Comparison of ENCODE assay signal across 14 cellular contexts in the genomic region with DNA sequence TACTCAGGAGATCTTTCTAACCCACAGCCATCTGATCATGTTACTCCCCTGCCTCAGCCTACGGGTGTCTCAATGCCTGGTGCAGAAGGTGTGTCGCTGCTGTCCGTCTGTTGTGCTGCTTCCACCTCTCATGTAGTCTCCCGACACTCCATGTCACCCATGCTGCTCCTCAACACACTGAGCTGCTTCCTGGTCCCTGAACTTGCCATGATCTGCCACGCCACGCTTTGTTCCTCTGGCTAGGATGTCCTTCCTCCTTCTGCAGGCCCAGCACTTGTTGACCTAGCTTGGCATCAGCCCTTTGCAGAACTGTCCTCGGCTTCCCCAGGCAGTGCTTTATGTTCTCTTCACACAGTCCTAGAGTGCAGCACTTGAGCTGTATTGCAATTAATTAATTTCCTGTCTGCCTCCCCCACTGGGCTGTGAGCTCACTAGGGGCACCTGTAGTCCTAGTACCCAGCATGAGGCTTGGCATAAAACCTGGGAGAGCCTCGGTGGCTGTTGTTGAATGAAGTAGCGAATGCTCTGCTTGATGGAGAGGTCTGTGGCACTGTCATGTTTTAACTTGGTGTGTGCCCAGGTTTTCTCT. TPM values are rescaled to one million over a fixed set of nuclear protein-coding genes. Genes with fewer than 3 reads are reported as not detected.
DNase-seq lines count a peak whose midpoint lies in the region; ATAC-seq and TF ChIP-seq lines count a peak whose summit lies in the region.
"Had no signal": no experiment of that assay in that cellular context is flagged by ENCODE, and none has a peak within 500 bp of the region (broad histone marks: within the 10 kb centered on the region; RNA-seq: fewer than 3 reads in every experiment).

No MANE protein-coding gene starts in this region.

- H3K27me3 Mint-ChIP-seq in H9 (ENCODE audit: low read depth) = no peaks in the 10 kb centered on the region
- H3K27me3 Mint-ChIP-seq in activated naive CD8-positive, alpha-beta T cell treated with anti-CD3 and anti-CD28 coated beads, Interleukin-2, amount 10 ng/mL, durations not matched to agents 7 days and 5 days = no peaks in the 10 kb centered on the region

- peaks cover 17% of the 10 kb centered on the region; the same call in 1 of the 2 replicates for H3K79me2 ChIP-seq in H9 (ENCODE audit: insufficient read depth, low read length)

- no peak overlapping the region for H4K91ac ChIP-seq in H9 (ENCODE audit: insufficient read length, low read depth, low read length)
- H4K91ac ChIP-seq in neuronal stem cell (ENCODE audit: low read depth, low read length, poor library complexity) = no peak overlapping the region

- no peak overlapping the region for H4K5ac ChIP-seq in H9 (ENCODE audit: insufficient read length, low read depth, low read length)

- H4K8ac ChIP-seq in H9 (replicated peaks; ENCODE audit: insufficient read length, low read depth, low read length) (no peak overlapping the region), neuronal stem cell (ENCODE audit: low read depth, low read length) (no peak overlapping the region)

- no peaks in the 10 kb centered on the region for H3K9me3 ChIP-seq in H9 (ENCODE audit: control insufficient read depth, low read depth, low read length)
- peaks cover 0 to 2% of the 10 kb centered on the region in 2 donors for H3K9me3 ChIP-seq in neuronal stem cell (replicated peaks in 1 of 2; ENCODE audit: control insufficient read depth in 2 of 2, insufficient read depth in 1 of 2, low read depth in 1 of 2, low read length in 2 of 2)
- H3K9me3 ChIP-seq in mucosa of descending colon = no peaks in the 10 kb centered on the region

- H2BK12ac ChIP-seq in H9 (ENCODE audit: insufficient read length, low read depth, low read length) = no peak overlapping the region
- no peak overlapping the region for H2BK12ac ChIP-seq in neuronal stem cell (ENCODE audit: low read length)

- no peaks in the 10 kb centered on the region for H4K20me1 ChIP-seq in H9 (ENCODE audit: control insufficient read depth, insufficient read depth, insufficient read length)

- peaks cover 4% of the 10 kb centered on the region for H3K79me1 ChIP-seq in H9 (ENCODE audit: insufficient read depth, low read depth, low read length, poor library complexity, severe bottlenecking)
- H3K79me1 ChIP-seq in neuronal stem cell (ENCODE audit: low read depth, low read length) = peaks cover 21% of the 10 kb centered on the region

- peak; percentile 77 for DNase-seq in DMS153 (lab: John Stamatoyannopoulos, UW)
- DNase-seq in DMS153 treated with DMSO at 0.1 percent for 48 hours (lab: John Stamatoyannopoulos, UW; ENCODE audit: unreplicated experiment) = no peak
- DNase-seq in H9 = no peak
- no peak for DNase-seq in activated naive CD8-positive, alpha-beta T cell treated with anti-CD3 and anti-CD28 coated beads, Interleukin-2, amount 10 ng/mL, durations not matched to agents 7 days and 5 days
- DNase-seq in neuronal stem cell (ENCODE audit: low spot score) = no peak
- DNase-seq in mucosa of descending colon = no peak
- DNase-seq in RPMI8226 = no peak
- no peak for DNase-seq in amniotic stem cell (lab: John Stamatoyannopoulos, UW)
- DNase-seq: activated CD4-positive, alpha-beta T cell treated with anti-CD3 and anti-CD28 coated beads, Interleukin-2, amount 50 U/mL, for 4 hours; DMS53; NCI-H446 treated with DMSO at 0.1 percent for 48 hours; stimulated activated CD4-positive, alpha-beta T cell treated with anti-CD3 and anti-CD28 coated beads, Interleukin-2, amount 100 ng/mL, for 48 hours had no signal

- H3K56ac ChIP-seq in H9 (ENCODE audit: insufficient read length, low read depth, low read length) = no peak overlapping the region

- H3K27ac ChIP-seq in H9 (ENCODE audit: insufficient read length, low read depth, low read length) = no peak overlapping the region
- no peak overlapping the region for H3K27ac ChIP-seq in neuronal stem cell (replicated peaks; ENCODE audit: low read length)
- H3K27ac ChIP-seq: 22Rv1, KMS-11 had no signal

- H3K14ac ChIP-seq in H9 (ENCODE audit: insufficient read depth, low read length) (no peak overlapping the region), neuronal stem cell (ENCODE audit: low read length) (no peak overlapping the region)

- H3K4me3 ChIP-seq in neuronal stem cell (ENCODE audit: low read length in 2 of 2) (no peak overlapping the region), mucosa of descending colon (no peak overlapping the region)

- H3K23ac ChIP-seq in H9 (ENCODE audit: insufficient read length, low read depth, low read length) (no peak overlapping the region), neuronal stem cell (ENCODE audit: low read depth, low read length, poor library complexity) (peak overlapping the region; percentile 8)

- no peak overlapping the region for H3T11ph ChIP-seq in H9 (ENCODE audit: low read length)

- no peak overlapping the region for H3K4me2 ChIP-seq in H9 (ENCODE audit: insufficient read depth, insufficient read length, low read length)
- no peak overlapping the region for H3K4me2 ChIP-seq in neuronal stem cell (ENCODE audit: insufficient read depth, low read length, poor library complexity, severe bottlenecking)
- H3K4me2 ChIP-seq: KMS-11 had no signal

- peak overlapping the region in 2 of 3 experiments; percentile 7 to 96; a peak in 5 of 7 replicates for H3K27ac Mint-ChIP-seq in H9
- H3K27ac Mint-ChIP-seq in activated naive CD8-positive, alpha-beta T cell treated with anti-CD3 and anti-CD28 coated beads, Interleukin-2, amount 10 ng/mL, durations not matched to agents 7 days and 5 days = peak overlapping the region; percentile 30

- POLR2A ChIA-PET in activated naive CD8-positive, alpha-beta T cell treated with anti-CD3 and anti-CD28 coated beads, Interleukin-2, amount 10 ng/mL, durations not matched to agents 7 days and 5 days (lab: Charles Lee) = interaction anchor here (0.9 to 2.1 kb wide), 4 partner anchors 10 to 36 kb away, joined by 3 to 4 read pairs (median 3); a partner anchor contains a TSS

- no peak overlapping the region for H3K9ac ChIP-seq in H9 (ENCODE audit: extremely low read depth, insufficient read length, low read length)
- peak overlapping the region; percentile 65 for H3K9ac ChIP-seq in neuronal stem cell (ENCODE audit: low read depth, low read length, poor library complexity)
- H3K9ac ChIP-seq: KMS-11 had no signal

- peaks cover 27 to 42% of the 10 kb centered on the region in 2 experiments for H3K4me1 Mint-ChIP-seq in H9
- H3K4me1 Mint-ChIP-seq in activated naive CD8-positive, alpha-beta T cell treated with anti-CD3 and anti-CD28 coated beads, Interleukin-2, amount 10 ng/mL, durations not matched to agents 7 days and 5 days = peaks cover 38% of the 10 kb centered on the region

- intact Hi-C loops in mucosa of descending colon (cut with DNase I, micrococcal nuclease) = no loop called here

- peaks cover 19 to 59% (median 51%) of the 10 kb centered on the region in 3 experiments for H3K36me3 Mint-ChIP-seq in H9 (ENCODE audit: insufficient read depth in 1 of 3, low read depth in 3 of 3)
- peaks cover 12% of the 10 kb centered on the region for H3K36me3 Mint-ChIP-seq in activated naive CD8-positive, alpha-beta T cell treated with anti-CD3 and anti-CD28 coated beads, Interleukin-2, amount 10 ng/mL, durations not matched to agents 7 days and 5 days

- H2BK20ac ChIP-seq in H9 (ENCODE audit: low read depth, low read length, poor library complexity, severe bottlenecking) = no peak overlapping the region

- H2BK120ac ChIP-seq in H9 (ENCODE audit: low read depth, low read length, poor library complexity, severe bottlenecking) (no peak overlapping the region), neuronal stem cell (ENCODE audit: low read depth, low read length) (no peak overlapping the region)

- H3K18ac ChIP-seq in H9 (ENCODE audit: insufficient read length, low read depth, low read length) (no peak overlapping the region), neuronal stem cell (ENCODE audit: low read length) (no peak overlapping the region)

- H3K4ac ChIP-seq in H9 (ENCODE audit: low read depth, low read length) = no peak overlapping the region
- no peak overlapping the region for H3K4ac ChIP-seq in neuronal stem cell (ENCODE audit: low read length)

- no peaks in the 10 kb centered on the region for H3K27me3 ChIP-seq in H9 (ENCODE audit: insufficient read depth, low read length)
- no peaks in the 10 kb centered on the region for H3K27me3 ChIP-seq in neuronal stem cell (ENCODE audit: control insufficient read depth in 3 of 3, insufficient read depth in 3 of 3, low read depth in 1 of 3, low read length in 3 of 3)

- H3K36me3 ChIP-seq in neuronal stem cell (replicated peaks in 1 of 2; ENCODE audit: control insufficient read depth in 2 of 2, insufficient read depth in 2 of 2, low read length in 2 of 2) = peaks cover 23 to 73% of the 10 kb centered on the region in 2 donors
- H3K36me3 ChIP-seq in mucosa of descending colon (ENCODE audit: low read depth) = no peaks in the 10 kb centered on the region

- H3K23me2 ChIP-seq in H9 (ENCODE audit: insufficient read length, low read depth, low read length, poor library complexity, severe bottlenecking) = no peaks in the 10 kb centered on the region

- H3K4me3 Mint-ChIP-seq in H9 = no peak overlapping the region
- no peak overlapping the region for H3K4me3 Mint-ChIP-seq in activated naive CD8-positive, alpha-beta T cell treated with anti-CD3 and anti-CD28 coated beads, Interleukin-2, amount 10 ng/mL, durations not matched to agents 7 days and 5 days

- WGBS in H9 (ENCODE audit: extremely low coverage, insufficient read length, low lambda C conversion rate) = no CpG with 5 or more reads among the region's 9 CpGs
- no CpG with 5 or more reads among the region's 9 CpGs for WGBS in neuronal stem cell (ENCODE audit: extremely low coverage in 2 of 2, insufficient read length in 2 of 2, insufficient replicate concordance in 1 of 2), 2 donors

- no peaks in the 10 kb centered on the region for H3K9me3 Mint-ChIP-seq in H9
- no peaks in the 10 kb centered on the region for H3K9me3 Mint-ChIP-seq in activated naive CD8-positive, alpha-beta T cell treated with anti-CD3 and anti-CD28 coated beads, Interleukin-2, amount 10 ng/mL, durations not matched to agents 7 days and 5 days

- H3K4me1 ChIP-seq in H9 (ENCODE audit: insufficient read depth, low read length) (peaks cover 10% of the 10 kb centered on the region; the same call in 1 of the 2 replicates), neuronal stem cell (ENCODE audit: control insufficient read depth in 2 of 2, insufficient read depth in 1 of 2, low read depth in 1 of 2, low read length in 2 of 2) (peaks cover 2 to 22% of the 10 kb centered on the region in 2 donors), mucosa of descending colon (ENCODE audit: low read depth) (no peaks in the 10 kb centered on the region)

- no peak overlapping the region for H2AFZ ChIP-seq in H9 (ENCODE audit: low read length)
- no peak overlapping the region for H2AFZ ChIP-seq in neuronal stem cell (ENCODE audit: low read length)

- TF ChIP-seq CTCF in H9 (conservative IDR thresholded peaks at IDR 0.05) = no peak
- no peak for TF ChIP-seq CTCF in mucosa of descending colon (IDR thresholded peaks at IDR 0.05)

- H2AK5ac ChIP-seq in H9 (ENCODE audit: insufficient read length, low read length) (no peak overlapping the region), neuronal stem cell (ENCODE audit: low read depth, low read length) (no peak overlapping the region)

- H2BK15ac ChIP-seq in H9 (ENCODE audit: low read depth, low read length) = no peak overlapping the region
- H2BK15ac ChIP-seq in neuronal stem cell (ENCODE audit: low read length) = no peak overlapping the region

- ATAC-seq in activated naive CD8-positive, alpha-beta T cell treated with anti-CD3 and anti-CD28 coated beads, Interleukin-2, amount 10 ng/mL, durations not matched to agents 7 days and 5 days (ENCODE audit: low read depth) = no peak
- ATAC-seq in mucosa of descending colon = no peak

- no peak overlapping the region for H2BK5ac ChIP-seq in H9 (ENCODE audit: insufficient read length, low read length)
- H2BK5ac ChIP-seq in neuronal stem cell (ENCODE audit: low read length) = peak overlapping the region; percentile 70

RNA-seq across cellular contexts. Expression of a gene that starts 9.5 kb away (rescaled TPM):
- total RNA-seq in H9 (2021) (108 TPM in 2 replicates), mucosa of descending colon (10 to 100 TPM; 73.1 to 96.8 (median 76.8) TPM)
- total RNA-seq in activated naive CD8-positive, alpha-beta T cell treated with anti-CD3 and anti-CD28 coated beads, Interleukin-2, amount 10 ng/mL, durations not matched to agents 7 days and 5 days = 10 to 100 TPM; 98.6 TPM
- 47.8 TPM for polyA plus RNA-seq in neuronal stem cell (2013, experiment 1 of 2)
- polyA plus RNA-seq in neuronal stem cell (2013, experiment 2 of 2) = 48.3 TPM

RNA-seq across cellular contexts. Expression of a gene that starts 14.5 kb away (rescaled TPM):
- 18.3 and 19.2 TPM in 2 replicates for total RNA-seq in H9 (2021)
- 10 to 100 TPM; 59.1 to 61.6 TPM for total RNA-seq in activated naive CD8-positive, alpha-beta T cell treated with anti-CD3 and anti-CD28 coated beads, Interleukin-2, amount 10 ng/mL, durations not matched to agents 7 days and 5 days
- 22.9 TPM for polyA plus RNA-seq in neuronal stem cell (2013, experiment 1 of 2)
- polyA plus RNA-seq in neuronal stem cell (2013, experiment 2 of 2) = 21.5 TPM
- total RNA-seq in mucosa of descending colon = 10 to 100 TPM; 82.5 to 98.3 (median 87.9) TPM

RNA-seq across cellular contexts. Expression of a gene that starts 33.5 kb away (rescaled TPM):
- 128 TPM in 2 replicates for total RNA-seq in H9 (2021)
- 10 to 100 TPM; 58.7 to 60.4 TPM for total RNA-seq in activated naive CD8-positive, alpha-beta T cell treated with anti-CD3 and anti-CD28 coated beads, Interleukin-2, amount 10 ng/mL, durations not matched to agents 7 days and 5 days
- 62.5 TPM for polyA plus RNA-seq in neuronal stem cell (2013, experiment 1 of 2)
- polyA plus RNA-seq in neuronal stem cell (2013, experiment 2 of 2) = 63.9 TPM
- 10 to 100 TPM; 64.5 to 84.4 (median 72.4) TPM for total RNA-seq in mucosa of descending colon

RNA-seq across cellular contexts. Expression of a gene that starts 40.5 kb away (rescaled TPM):
- total RNA-seq in H9 (2021) = 12.0 and 12.1 TPM in 2 replicates
- total RNA-seq in activated naive CD8-positive, alpha-beta T cell treated with anti-CD3 and anti-CD28 coated beads, Interleukin-2, amount 10 ng/mL, durations not matched to agents 7 days and 5 days = 100 to 1,000 TPM; 607 to 626 TPM
- polyA plus RNA-seq in neuronal stem cell (2013, experiment 1 of 2) = 19.4 TPM
- polyA plus RNA-seq in neuronal stem cell (2013, experiment 2 of 2) = 19.4 TPM
- total RNA-seq in mucosa of descending colon = 100 to 1,000 TPM; 130 to 235 (median 181) TPM

RNA-seq across cellular contexts. Expression of a gene that starts 58.8 kb away (rescaled TPM):
- 24.8 and 26.6 TPM in 2 replicates for total RNA-seq in H9 (2021)
- total RNA-seq in activated naive CD8-positive, alpha-beta T cell treated with anti-CD3 and anti-CD28 coated beads, Interleukin-2, amount 10 ng/mL, durations not matched to agents 7 days and 5 days = 10 to 100 TPM; 20.1 to 22.4 TPM
- 39.4 TPM for polyA plus RNA-seq in neuronal stem cell (2013, experiment 1 of 2)
- polyA plus RNA-seq in neuronal stem cell (2013, experiment 2 of 2) = 40.4 TPM
- total RNA-seq in mucosa of descending colon = 10 to 100 TPM; 22.8 to 46.5 (median 30.0) TPM
